22 cellular contexts compared by ENCODE assay signal in the genomic region with DNA sequence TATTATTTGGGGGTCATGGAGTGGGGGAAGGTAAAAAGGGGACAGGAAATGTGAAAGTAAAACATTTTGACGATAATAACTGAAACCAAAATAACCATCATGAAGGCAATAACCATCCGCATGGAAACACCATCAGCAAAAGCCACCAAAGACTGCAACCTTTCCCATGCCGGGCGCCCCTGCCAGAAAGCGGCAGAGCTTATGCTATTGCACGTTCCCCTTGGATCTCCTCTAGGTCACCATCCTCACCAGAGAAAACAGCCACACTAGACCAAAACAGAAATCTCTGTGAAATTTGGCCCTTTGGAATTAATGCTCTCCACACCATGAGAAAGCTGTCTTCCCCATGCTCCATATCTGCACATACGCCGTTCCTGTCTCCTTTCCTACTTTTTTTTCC. TPM values are rescaled to one million over a fixed set of nuclear protein-coding genes. Genes with fewer than 3 reads are reported as not detected.
DNase-seq lines count a peak whose midpoint lies in the region; ATAC-seq and TF ChIP-seq lines count a peak whose summit lies in the region.
"Had no signal": no experiment of that assay in that cellular context is flagged by ENCODE, and none has a peak within 500 bp of the region (broad histone marks: within the 10 kb centered on the region; RNA-seq: fewer than 3 reads in every experiment).

No MANE protein-coding gene starts in this region.

- no peaks in the 10 kb centered on the region for H3K36me3 Mint-ChIP-seq in activated CD8-positive, alpha-beta memory T cell treated with anti-CD3 and anti-CD28 coated beads, Interleukin-2, amount 10 ng/mL, durations not matched to agents 7 days and 5 days
- H3K36me3 Mint-ChIP-seq: CD8-positive, alpha-beta T cell had no signal

- no peak for TF ChIP-seq CTCF in coronary artery (IDR thresholded peaks at IDR 0.05)

- H3K4me3 ChIP-seq in coronary artery = no peak overlapping the region
- H3K4me3 ChIP-seq: BLaER1 treated with 17β-estradiol and CSF1 and Interleukin-3, amounts not matched to agents 10 nM and 100 nM; GM12878 had no signal

- H3K27me3 Mint-ChIP-seq in activated CD8-positive, alpha-beta memory T cell treated with anti-CD3 and anti-CD28 coated beads, Interleukin-2, amount 10 ng/mL, durations not matched to agents 7 days and 5 days = peaks cover 11% of the 10 kb centered on the region

- DNase-seq in activated CD8-positive, alpha-beta memory T cell treated with anti-CD3 and anti-CD28 coated beads, Interleukin-2, amount 10 ng/mL, durations not matched to agents 7 days and 5 days = peak; percentile 21
- DNase-seq in activated CD8-positive, alpha-beta memory T cell treated with anti-CD3 and anti-CD28 coated beads, Interleukin-2, amount 50 U/mL, for 48 hours = no peak
- peak; percentile 9 for DNase-seq in coronary artery (ENCODE audit: low spot score)
- DNase-seq in mucosa of gallbladder (ENCODE audit: low spot score) = peak; percentile 2
- DNase-seq in NCI-H1436 (lab: John Stamatoyannopoulos, UW) = no peak
- no peak for DNase-seq in NCI-H1105 treated with DMSO at 0.1 percent for 48 hours (lab: John Stamatoyannopoulos, UW)
- DNase-seq: 8988T, Calu3, DMS 273 treated with DMSO at 0.1 percent for 48 hours, DMS53, DND-41, EL, GOT3, H7, HFFc6 had no signal

- H3K27ac Mint-ChIP-seq in activated CD8-positive, alpha-beta memory T cell treated with anti-CD3 and anti-CD28 coated beads, Interleukin-2, amount 10 ng/mL, durations not matched to agents 7 days and 5 days = no peak overlapping the region
- H3K27ac Mint-ChIP-seq: CD8-positive, alpha-beta T cell; HFFc6 had no signal

- H3K9me3 Mint-ChIP-seq in activated CD8-positive, alpha-beta memory T cell treated with anti-CD3 and anti-CD28 coated beads, Interleukin-2, amount 10 ng/mL, durations not matched to agents 7 days and 5 days (ENCODE audit: low read depth) = no peaks in the 10 kb centered on the region
- H3K9me3 Mint-ChIP-seq: CD8-positive, alpha-beta T cell; HFFc6 had no signal

- no peak overlapping the region for H3K4me3 Mint-ChIP-seq in activated CD8-positive, alpha-beta memory T cell treated with anti-CD3 and anti-CD28 coated beads, Interleukin-2, amount 10 ng/mL, durations not matched to agents 7 days and 5 days
- H3K4me3 Mint-ChIP-seq: CD8-positive, alpha-beta T cell; HFFc6 had no signal

- H3K27ac ChIP-seq in coronary artery = no peak overlapping the region
- H3K27ac ChIP-seq: BLaER1 treated with 17β-estradiol and CSF1 and Interleukin-3, amounts not matched to agents 10 nM and 100 nM had no signal

- CTCF ChIA-PET in activated CD8-positive, alpha-beta memory T cell treated with anti-CD3 and anti-CD28 coated beads, Interleukin-2, amount 10 ng/mL, durations not matched to agents 7 days and 5 days (lab: Charles Lee) = no interaction called here

- no peak for ATAC-seq in activated CD8-positive, alpha-beta memory T cell treated with anti-CD3 and anti-CD28 coated beads, Interleukin-2, amount 10 ng/mL, durations not matched to agents 7 days and 5 days
- ATAC-seq in HG02981 (IDR thresholded peaks at IDR 0.05; ENCODE audit: unreplicated experiment) = no peak
- ATAC-seq: CD8-positive, alpha-beta T cell; GM12878; HCT116; HepG2 had no signal

- H3K4me1 Mint-ChIP-seq in activated CD8-positive, alpha-beta memory T cell treated with anti-CD3 and anti-CD28 coated beads, Interleukin-2, amount 10 ng/mL, durations not matched to agents 7 days and 5 days = no peaks in the 10 kb centered on the region

RNA-seq across cellular contexts. Expression of a gene that starts 31.1 kb away (rescaled TPM):
- total RNA-seq in activated CD8-positive, alpha-beta memory T cell treated with anti-CD3 and anti-CD28 coated beads, Interleukin-2, amount 10 ng/mL, durations not matched to agents 7 days and 5 days = not detected
- not detected for total RNA-seq in mucosa of gallbladder
- total RNA-seq: A673; Calu3; CD8-positive, alpha-beta T cell; GM12878; H7; HepG2 had no signal

Comparison
In these comparisons a context has a peak if more than half of its experiments do, and no peak if none do; other contexts are left out.
1. DNase-seq: peak in activated CD8-positive, alpha-beta memory T cell treated with anti-CD3 and anti-CD28 coated beads, Interleukin-2, amount 10 ng/mL, durations not matched to agents 7 days and 5 days (single experiment), coronary artery (single experiment) and mucosa of gallbladder (single experiment); none in activated CD8-positive, alpha-beta memory T cell treated with anti-CD3 and anti-CD28 coated beads, Interleukin-2, amount 50 U/mL, for 48 hours (single experiment), NCI-H1436 (single experiment) and NCI-H1105 treated with DMSO at 0.1 percent for 48 hours (single experiment).